In the genomic region with DNA sequence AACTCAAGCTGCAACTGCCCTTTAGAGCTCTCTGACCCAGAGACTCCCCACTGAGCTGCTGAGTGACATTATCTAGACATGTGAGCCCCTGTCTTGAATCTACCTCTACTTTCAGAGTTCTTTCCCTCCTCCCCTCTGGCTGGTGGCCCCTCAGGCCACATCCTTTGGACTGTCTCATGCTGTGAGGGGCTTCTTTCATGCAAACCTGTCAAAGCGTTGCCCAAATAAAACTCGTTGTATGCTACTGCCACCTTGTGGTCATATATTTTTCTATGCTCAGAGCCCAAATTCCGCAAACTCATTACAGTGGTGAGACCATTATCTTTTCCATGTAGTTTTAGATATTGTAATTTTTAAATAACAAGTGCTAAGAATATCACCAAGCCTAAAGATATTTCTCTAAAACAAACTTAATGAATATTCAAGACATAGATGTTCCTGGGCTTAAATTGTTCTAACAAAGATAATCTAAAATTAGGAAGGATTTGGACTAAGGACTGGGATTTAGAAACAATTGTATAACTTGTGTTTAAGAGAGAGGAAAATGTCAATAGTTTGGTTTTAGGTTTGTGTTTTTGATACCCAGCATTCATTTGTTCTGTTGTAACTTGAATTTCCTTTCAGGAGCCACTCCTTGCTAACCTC, we compare ENCODE assay signal across 1 cellular context.
TF ChIP-seq lines count a peak whose summit lies in the region.

No MANE protein-coding gene starts in this region.

TF ChIP-seq in Ishikawa, 13 proteins besides CTCF, POLR2A, EP300 and RAD21 (continued from another document):
- TF ChIP-seq NFIC (IDR thresholded peaks at IDR 0.05) (no peak), YY1 (IDR thresholded peaks at IDR 0.05; ENCODE audit: low read depth) (no peak), MAX (IDR thresholded peaks at IDR 0.05) (no peak), TEAD4 (IDR thresholded peaks at IDR 0.05) (no peak), CEBPB (IDR thresholded peaks at IDR 0.05) (no peak), TAF1 (IDR thresholded peaks at IDR 0.05; ENCODE audit: low read depth) (no peak), ZBTB7A (IDR thresholded peaks at IDR 0.05; ENCODE audit: low read depth) (no peak), CREB1 (IDR thresholded peaks at IDR 0.05; ENCODE audit: low read depth) (no peak)
TF ChIP-seq in Ishikawa: peak in this region for 0.
